Comparison of ENCODE assay signal across 9 cellular contexts in the genomic region with DNA sequence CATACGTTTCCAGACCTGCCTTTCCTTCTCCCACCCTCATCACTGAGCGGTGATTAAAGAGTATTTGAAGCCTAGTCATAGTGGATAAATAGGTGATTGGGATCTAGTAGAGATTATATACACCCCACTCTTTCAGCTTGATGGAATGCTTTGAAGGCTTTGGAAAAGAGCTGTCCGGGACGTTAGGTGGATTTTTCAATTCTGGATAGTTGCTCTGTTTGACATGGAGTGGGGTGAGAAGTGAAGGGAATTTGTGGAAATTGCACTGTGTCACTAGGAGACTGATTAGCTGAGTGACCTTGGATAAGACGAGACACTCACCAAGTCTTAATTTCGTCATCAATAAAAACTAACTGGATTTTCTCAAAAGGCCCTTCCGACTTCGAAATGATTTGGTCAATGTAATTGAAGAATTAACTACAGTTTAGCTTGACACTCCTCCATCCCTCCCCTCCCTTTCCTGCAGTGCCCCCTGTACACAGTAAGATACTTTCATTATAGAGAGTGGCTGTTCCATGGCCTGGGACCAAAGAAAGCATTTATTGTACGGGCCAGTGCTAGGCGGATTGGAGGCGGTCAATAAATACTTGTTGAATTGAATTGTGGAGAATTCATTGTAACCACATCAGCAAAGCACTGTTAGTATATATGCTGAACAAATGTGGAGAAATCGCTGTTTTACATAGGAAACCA. TPM values are rescaled to one million over a fixed set of nuclear protein-coding genes. Genes with fewer than 3 reads are reported as not detected.
DNase-seq lines count a peak whose midpoint lies in the region; ATAC-seq and TF ChIP-seq lines count a peak whose summit lies in the region.
"Had no signal": no experiment of that assay in that cellular context is flagged by ENCODE, and none has a peak within 500 bp of the region (broad histone marks: within the 10 kb centered on the region; RNA-seq: fewer than 3 reads in every experiment).

No MANE protein-coding gene starts in this region.

- H3K27me3 ChIP-seq in PC-9 (ENCODE audit: insufficient read depth, low read depth) (no peaks in the 10 kb centered on the region), muscle layer of duodenum (ENCODE audit: low read depth, low read length) (no peaks in the 10 kb centered on the region)

- ATAC-seq in GM19035 (IDR thresholded peaks at IDR 0.05; ENCODE audit: unreplicated experiment) = no peak
- no peak for ATAC-seq in HG02885 (IDR thresholded peaks at IDR 0.05; ENCODE audit: poor library complexity, unreplicated experiment)

- no peaks in the 10 kb centered on the region for H3K9me3 Mint-ChIP-seq in endothelial cell (ENCODE audit: unreplicated experiment)

- TF ChIP-seq CTCF in PC-9 (conservative IDR thresholded peaks at IDR 0.05) (no peak), endothelial cell (IDR thresholded peaks at IDR 0.05; ENCODE audit: unreplicated experiment) (no peak)

- peaks cover 44% of the 10 kb centered on the region for H4K20me1 ChIP-seq in PC-9 (ENCODE audit: insufficient read depth)

- peak overlapping the region; percentile 98 for H3K27ac Mint-ChIP-seq in endothelial cell (ENCODE audit: unreplicated experiment)

- H3K4me3 ChIP-seq in PC-9 = peak overlapping the region; percentile 95
- H3K4me3 ChIP-seq in muscle layer of duodenum (ENCODE audit: low read depth in 1 of 2, low read length in 2 of 2) = peak overlapping the region; percentile 81 to 85

- peaks cover 12% of the 10 kb centered on the region for H3K27me3 Mint-ChIP-seq in endothelial cell (ENCODE audit: unreplicated experiment)

- CTCF ChIA-PET in PC-9 (lab: Charles Lee) = no interaction called here

- POLR2A ChIA-PET in PC-9 (lab: Charles Lee; ENCODE audit: unreplicated experiment) = interaction anchor here (0.6 kb wide), 1 partner anchor 29 kb away, joined by 5 read pairs; no protein-coding TSS in a partner anchor

- H3K36me3 ChIP-seq in PC-9 (ENCODE audit: low read depth) = no peaks in the 10 kb centered on the region
- H3K36me3 ChIP-seq in muscle layer of duodenum (ENCODE audit: control insufficient read depth in 1 of 2, insufficient read depth in 2 of 2, low read length in 2 of 2) = no peaks in the 10 kb centered on the region

- no TSS peak for BruUV-seq in PC-9 (replicated peaks; lab: Mats Ljungman, UMichigan)

- peaks cover 17% of the 10 kb centered on the region for H3K4me1 Mint-ChIP-seq in endothelial cell (ENCODE audit: unreplicated experiment)

- H3K4me2 ChIP-seq in PC-9 = peak overlapping the region; percentile 92

- peak overlapping the region; percentile 99 for H3K4me3 Mint-ChIP-seq in endothelial cell (ENCODE audit: unreplicated experiment)

- H3K4me1 ChIP-seq in PC-9 (replicated peaks; ENCODE audit: insufficient read depth) (peaks cover 13% of the 10 kb centered on the region), muscle layer of duodenum (ENCODE audit: control insufficient read depth in 1 of 2, insufficient read depth in 2 of 2, low read length in 2 of 2) (peaks cover 4 to 29% of the 10 kb centered on the region in 2 donors)

- H3K9me2 ChIP-seq in PC-9 (ENCODE audit: insufficient read depth) = no peaks in the 10 kb centered on the region

- peaks cover 53% of the 10 kb centered on the region for H3K79me2 ChIP-seq in PC-9 (ENCODE audit: low read depth)

- H3K9me3 ChIP-seq in PC-9 (ENCODE audit: insufficient read depth, low read depth) (no peaks in the 10 kb centered on the region), muscle layer of duodenum (ENCODE audit: control insufficient read depth in 1 of 2, low read length in 2 of 2) (no peaks in the 10 kb centered on the region)

- H3K36me3 Mint-ChIP-seq in endothelial cell (ENCODE audit: low read depth, unreplicated experiment) = peaks cover 14% of the 10 kb centered on the region

- DNase-seq in EH (ENCODE audit: low read depth) = peak; percentile 12
- no peak for DNase-seq in PC-9
- no peak for DNase-seq in endothelial cell (ENCODE audit: low spot score)
- no peak for DNase-seq in COLO668 (lab: John Stamatoyannopoulos, UW; ENCODE audit: unreplicated experiment)
- DNase-seq in DMS79 (lab: John Stamatoyannopoulos, UW) = no peak

- H3K27ac ChIP-seq in PC-9 (peak overlapping the region; percentile 67), muscle layer of duodenum (ENCODE audit: low read length) (peak overlapping the region; percentile 83)

- peak overlapping the region; percentile 79; the same call in 1 of the 2 replicates for H2AFZ ChIP-seq in PC-9

- intact Hi-C loops in PC-9 (cut with micrococcal nuclease; ENCODE audit: unreplicated experiment) = loop anchor here (2.0 kb wide), 1 partner anchor 32 kb away; a partner anchor contains a TSS

- peaks cover 25% of the 10 kb centered on the region; the same call in 1 of the 2 replicates for H3F3A ChIP-seq in PC-9 (ENCODE audit: insufficient read depth, low read depth)

RNA-seq across cellular contexts. Expression of a gene that starts 1.0 kb away (rescaled TPM):
- 69.4 and 70.3 TPM in 2 replicates for total RNA-seq in PC-9 (2021)
- 63.1 TPM for total RNA-seq in endothelial cell (ENCODE audit: unreplicated experiment)

RNA-seq across cellular contexts. Expression of a gene that starts 33.2 kb away (rescaled TPM):
- total RNA-seq in PC-9 (2021) (8.9 and 9.7 TPM in 2 replicates), endothelial cell (ENCODE audit: unreplicated experiment) (18.5 TPM)

RNA-seq across cellular contexts. Expression of a gene that starts 40.5 kb away (rescaled TPM):
- total RNA-seq in PC-9 (2021) (0.70 TPM in 1 of 2 replicates, not detected in the other), endothelial cell (ENCODE audit: unreplicated experiment) (not detected)
- total RNA-seq: T-helper 2 cell treated with Interferon-gamma antibody and Interleukin-4, amounts not matched to agents 100 ng/mL and 5 ng/mL, for 36 hours had no signal
